ENCODE assay signal across 1 cellular context in the genomic region with DNA sequence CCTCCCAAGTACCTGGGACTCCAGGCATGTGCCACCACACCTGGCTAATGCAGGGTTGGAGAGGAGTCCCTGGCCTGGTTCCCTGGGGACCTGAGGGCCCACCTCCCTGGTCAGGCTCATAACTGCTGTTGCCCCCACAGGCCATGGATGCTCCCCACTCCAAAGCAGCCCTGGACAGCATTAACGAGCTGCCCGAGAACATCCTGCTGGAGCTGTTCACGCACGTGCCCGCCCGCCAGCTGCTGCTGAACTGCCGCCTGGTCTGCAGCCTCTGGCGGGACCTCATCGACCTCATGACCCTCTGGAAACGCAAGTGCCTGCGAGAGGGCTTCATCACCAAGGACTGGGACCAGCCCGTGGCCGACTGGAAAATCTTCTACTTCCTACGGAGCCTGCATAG.
TF ChIP-seq lines count a peak whose summit lies in the region.

No MANE protein-coding gene starts in this region.

TF ChIP-seq in HepG2, 621 proteins besides CTCF, POLR2A, EP300 and RAD21:
- peak; percentile 60 for TF ChIP-seq AGO2 (optimal IDR thresholded peaks at IDR 0.05; ENCODE audit: low read depth, low read length)
- TF ChIP-seq, protein P1, sequence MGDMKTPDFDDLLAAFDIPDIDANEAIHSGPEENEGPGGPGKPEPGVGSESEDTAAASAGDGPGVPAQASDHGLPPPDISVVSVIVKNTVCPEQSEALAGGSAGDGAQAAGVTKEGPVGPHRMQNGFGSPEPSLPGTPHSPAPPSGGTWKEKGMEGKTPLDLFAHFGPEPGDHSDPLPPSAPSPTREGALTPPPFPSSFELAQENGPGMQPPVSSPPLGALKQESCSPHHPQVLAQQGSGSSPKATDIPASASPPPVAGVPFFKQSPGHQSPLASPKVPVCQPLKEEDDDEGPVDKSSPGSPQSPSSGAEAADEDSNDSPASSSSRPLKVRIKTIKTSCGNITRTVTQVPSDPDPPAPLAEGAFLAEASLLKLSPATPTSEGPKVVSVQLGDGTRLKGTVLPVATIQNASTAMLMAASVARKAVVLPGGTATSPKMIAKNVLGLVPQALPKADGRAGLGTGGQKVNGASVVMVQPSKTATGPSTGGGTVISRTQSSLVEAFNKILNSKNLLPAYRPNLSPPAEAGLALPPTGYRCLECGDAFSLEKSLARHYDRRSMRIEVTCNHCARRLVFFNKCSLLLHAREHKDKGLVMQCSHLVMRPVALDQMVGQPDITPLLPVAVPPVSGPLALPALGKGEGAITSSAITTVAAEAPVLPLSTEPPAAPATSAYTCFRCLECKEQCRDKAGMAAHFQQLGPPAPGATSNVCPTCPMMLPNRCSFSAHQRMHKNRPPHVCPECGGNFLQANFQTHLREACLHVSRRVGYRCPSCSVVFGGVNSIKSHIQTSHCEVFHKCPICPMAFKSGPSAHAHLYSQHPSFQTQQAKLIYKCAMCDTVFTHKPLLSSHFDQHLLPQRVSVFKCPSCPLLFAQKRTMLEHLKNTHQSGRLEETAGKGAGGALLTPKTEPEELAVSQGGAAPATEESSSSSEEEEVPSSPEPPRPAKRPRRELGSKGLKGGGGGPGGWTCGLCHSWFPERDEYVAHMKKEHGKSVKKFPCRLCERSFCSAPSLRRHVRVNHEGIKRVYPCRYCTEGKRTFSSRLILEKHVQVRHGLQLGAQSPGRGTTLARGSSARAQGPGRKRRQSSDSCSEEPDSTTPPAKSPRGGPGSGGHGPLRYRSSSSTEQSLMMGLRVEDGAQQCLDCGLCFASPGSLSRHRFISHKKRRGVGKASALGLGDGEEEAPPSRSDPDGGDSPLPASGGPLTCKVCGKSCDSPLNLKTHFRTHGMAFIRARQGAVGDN (CRISPR knock-in tag; IDR thresholded peaks at IDR 0.05), result peak; percentile 19; the same call in 1 of the 2 replicates
- TF ChIP-seq, protein P2, sequence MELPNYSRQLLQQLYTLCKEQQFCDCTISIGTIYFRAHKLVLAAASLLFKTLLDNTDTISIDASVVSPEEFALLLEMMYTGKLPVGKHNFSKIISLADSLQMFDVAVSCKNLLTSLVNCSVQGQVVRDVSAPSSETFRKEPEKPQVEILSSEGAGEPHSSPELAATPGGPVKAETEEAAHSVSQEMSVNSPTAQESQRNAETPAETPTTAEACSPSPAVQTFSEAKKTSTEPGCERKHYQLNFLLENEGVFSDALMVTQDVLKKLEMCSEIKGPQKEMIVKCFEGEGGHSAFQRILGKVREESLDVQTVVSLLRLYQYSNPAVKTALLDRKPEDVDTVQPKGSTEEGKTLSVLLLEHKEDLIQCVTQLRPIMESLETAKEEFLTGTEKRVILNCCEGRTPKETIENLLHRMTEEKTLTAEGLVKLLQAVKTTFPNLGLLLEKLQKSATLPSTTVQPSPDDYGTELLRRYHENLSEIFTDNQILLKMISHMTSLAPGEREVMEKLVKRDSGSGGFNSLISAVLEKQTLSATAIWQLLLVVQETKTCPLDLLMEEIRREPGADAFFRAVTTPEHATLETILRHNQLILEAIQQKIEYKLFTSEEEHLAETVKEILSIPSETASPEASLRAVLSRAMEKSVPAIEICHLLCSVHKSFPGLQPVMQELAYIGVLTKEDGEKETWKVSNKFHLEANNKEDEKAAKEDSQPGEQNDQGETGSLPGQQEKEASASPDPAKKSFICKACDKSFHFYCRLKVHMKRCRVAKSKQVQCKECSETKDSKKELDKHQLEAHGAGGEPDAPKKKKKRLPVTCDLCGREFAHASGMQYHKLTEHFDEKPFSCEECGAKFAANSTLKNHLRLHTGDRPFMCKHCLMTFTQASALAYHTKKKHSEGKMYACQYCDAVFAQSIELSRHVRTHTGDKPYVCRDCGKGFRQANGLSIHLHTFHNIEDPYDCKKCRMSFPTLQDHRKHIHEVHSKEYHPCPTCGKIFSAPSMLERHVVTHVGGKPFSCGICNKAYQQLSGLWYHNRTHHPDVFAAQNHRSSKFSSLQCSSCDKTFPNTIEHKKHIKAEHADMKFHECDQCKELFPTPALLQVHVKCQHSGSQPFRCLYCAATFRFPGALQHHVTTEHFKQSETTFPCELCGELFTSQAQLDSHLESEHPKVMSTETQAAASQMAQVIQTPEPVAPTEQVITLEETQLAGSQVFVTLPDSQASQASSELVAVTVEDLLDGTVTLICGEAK (IDR thresholded peaks at IDR 0.05), result no peak
- TF ChIP-seq, protein P2 (CRISPR knock-in tag; IDR thresholded peaks at IDR 0.05), result no peak
- TF ChIP-seq ZNF441 (CRISPR knock-in tag; IDR thresholded peaks at IDR 0.05; ENCODE audit: borderline replicate concordance), result no peak
- TF ChIP-seq HMGA1 (CRISPR knock-in tag; conservative IDR thresholded peaks at IDR 0.05), result no peak
- no peak for TF ChIP-seq ZNF460 (CRISPR knock-in tag; IDR thresholded peaks at IDR 0.05; ENCODE audit: borderline replicate concordance)
- TF ChIP-seq, protein P3, sequence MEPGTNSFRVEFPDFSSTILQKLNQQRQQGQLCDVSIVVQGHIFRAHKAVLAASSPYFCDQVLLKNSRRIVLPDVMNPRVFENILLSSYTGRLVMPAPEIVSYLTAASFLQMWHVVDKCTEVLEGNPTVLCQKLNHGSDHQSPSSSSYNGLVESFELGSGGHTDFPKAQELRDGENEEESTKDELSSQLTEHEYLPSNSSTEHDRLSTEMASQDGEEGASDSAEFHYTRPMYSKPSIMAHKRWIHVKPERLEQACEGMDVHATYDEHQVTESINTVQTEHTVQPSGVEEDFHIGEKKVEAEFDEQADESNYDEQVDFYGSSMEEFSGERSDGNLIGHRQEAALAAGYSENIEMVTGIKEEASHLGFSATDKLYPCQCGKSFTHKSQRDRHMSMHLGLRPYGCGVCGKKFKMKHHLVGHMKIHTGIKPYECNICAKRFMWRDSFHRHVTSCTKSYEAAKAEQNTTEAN (CRISPR knock-in tag; conservative IDR thresholded peaks at IDR 0.05), result no peak
